14 cellular contexts compared by ENCODE assay signal in the genomic region with DNA sequence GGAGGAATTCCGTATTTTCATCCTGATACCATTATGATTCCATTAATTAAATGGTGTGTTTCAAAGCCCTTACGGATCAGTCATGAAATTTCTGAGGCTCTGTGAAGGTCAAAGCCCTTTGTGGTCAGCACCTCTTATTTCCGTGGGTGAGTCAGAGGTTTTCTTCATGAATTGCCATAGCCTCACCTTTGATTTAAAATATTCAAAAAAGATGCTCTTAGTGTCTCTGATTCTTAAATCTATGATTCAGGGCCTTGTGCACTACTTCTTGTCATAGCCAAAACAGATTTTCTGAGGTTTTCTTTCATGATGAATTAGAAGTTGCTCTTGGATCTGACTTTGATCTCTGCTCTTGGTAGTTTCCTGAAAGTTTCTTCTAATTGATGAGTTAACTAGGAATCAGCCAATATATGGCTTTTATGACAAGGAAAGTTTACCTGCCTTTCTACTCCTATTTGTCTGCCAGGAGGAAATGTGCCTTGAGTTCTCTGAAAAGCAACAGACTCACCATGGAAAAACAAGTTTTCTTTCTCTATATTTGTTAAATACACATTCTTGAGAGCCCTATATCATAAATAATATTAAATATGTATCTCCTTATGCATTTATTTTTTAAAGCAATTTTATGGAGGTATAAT.
A peak's percentile ranks its signal among the peaks of the same experiment; 100 is the strongest.
DNase-seq lines count a peak whose midpoint lies in the region; TF ChIP-seq lines count a peak whose summit lies in the region.
"Had no signal": no experiment of that assay in that cellular context is flagged by ENCODE, and none has a peak within 500 bp of the region (broad histone marks: within the 10 kb centered on the region; RNA-seq: fewer than 3 reads in every experiment).

No MANE protein-coding gene starts in this region.

- no peaks in the 10 kb centered on the region for H3K36me3 ChIP-seq in brain microvascular endothelial cell (replicated peaks)
- H3K36me3 ChIP-seq: esophagus muscularis mucosa, sigmoid colon had no signal

- no peaks in the 10 kb centered on the region for H3K27me3 ChIP-seq in brain microvascular endothelial cell (replicated peaks)
- H3K27me3 ChIP-seq: esophagus muscularis mucosa, sigmoid colon had no signal

- in situ Hi-C loops in brain microvascular endothelial cell (cut with HindIII; ENCODE audit: low pct_ligation_motif_present, low sequenced_read_pairs), result no loop called here

- H3K4me3 ChIP-seq in brain microvascular endothelial cell (ENCODE audit: low read depth, low read length), result no peak overlapping the region
- H3K4me3 ChIP-seq: esophagus muscularis mucosa, sigmoid colon had no signal

- DNase-seq in Daoy (ENCODE audit: low read depth) (peak; percentile 69), M059J (ENCODE audit: low read depth) (peak; percentile 96), brain microvascular endothelial cell (peak; percentile 42), kidney tubule cell (ENCODE audit: low spot score) (peak; percentile 88), nucleus accumbens (lab: John Stamatoyannopoulos, UW) (no peak), germinal center (ENCODE audit: low spot score) (no peak), globus pallidus (ENCODE audit: low spot score) (no peak), medulla oblongata (ENCODE audit: extremely low spot score) (no peak)
- DNase-seq: activated effector memory CD4-positive, alpha-beta T cell treated with anti-CD3 and anti-CD28 coated beads, Interleukin-2, amount 50 U/mL, for 16 hours; CD4-positive, alpha-beta T cell; immature natural killer cell; naive B cell; sigmoid colon had no signal

- no peak for TF ChIP-seq CTCF in brain microvascular endothelial cell (IDR thresholded peaks at IDR 0.05; ENCODE audit: low read depth, low read length, missing control alignments)

- H3K27ac ChIP-seq in brain microvascular endothelial cell, result peak overlapping the region; percentile 70
- H3K27ac ChIP-seq: esophagus muscularis mucosa, sigmoid colon had no signal

Comparison
In these comparisons a context has a peak if more than half of its experiments do, and no peak if none do; other contexts are left out.
1. DNase-seq: peak in Daoy (single experiment), M059J (single experiment), brain microvascular endothelial cell (single experiment) and kidney tubule cell (single experiment); none in nucleus accumbens (0 of 56), germinal center (single experiment), globus pallidus (single experiment) and medulla oblongata (single experiment).